1 cellular context compared by ENCODE assay signal in the genomic region with DNA sequence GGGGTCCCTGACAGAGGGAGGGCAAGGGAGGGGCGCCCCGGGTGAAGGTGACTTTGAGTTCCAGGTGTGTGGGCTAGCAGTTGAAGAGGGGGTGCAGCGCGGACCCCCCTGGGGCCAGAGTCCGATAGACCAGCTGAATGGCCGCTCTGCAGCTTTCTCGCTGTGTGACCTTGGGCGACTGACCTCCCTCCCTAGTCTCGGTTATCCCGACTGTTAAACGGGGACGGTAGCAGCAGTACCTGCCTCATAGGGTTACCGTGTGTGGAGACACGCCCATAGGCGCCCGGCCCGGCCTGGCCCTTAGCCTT.
TF ChIP-seq lines count a peak whose summit lies in the region.

No MANE protein-coding gene starts in this region.

TF ChIP-seq in HepG2, 621 proteins besides CTCF, POLR2A, EP300 and RAD21:
- TF ChIP-seq, protein P1, sequence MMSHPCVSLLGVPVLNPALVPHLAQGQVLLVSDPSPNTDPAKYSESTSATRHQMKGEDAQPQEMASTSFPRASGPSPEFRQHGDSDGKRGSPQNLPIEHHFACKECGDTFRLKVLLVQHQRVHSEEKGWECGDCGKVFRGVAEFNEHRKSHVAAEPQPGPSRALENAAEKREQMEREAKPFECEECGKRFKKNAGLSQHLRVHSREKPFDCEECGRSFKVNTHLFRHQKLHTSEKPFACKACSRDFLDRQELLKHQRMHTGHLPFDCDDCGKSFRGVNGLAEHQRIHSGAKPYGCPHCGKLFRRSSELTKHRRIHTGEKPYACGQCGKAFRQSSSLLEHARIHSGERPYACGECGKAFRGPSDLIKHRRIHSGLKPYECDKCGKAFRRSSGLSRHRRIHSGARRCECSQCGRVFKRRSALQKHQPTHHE (CRISPR knock-in tag; IDR thresholded peaks at IDR 0.05; ENCODE audit: borderline replicate concordance) = no peak
- no peak for TF ChIP-seq SMAD1 (CRISPR knock-in tag; IDR thresholded peaks at IDR 0.05; ENCODE audit: borderline replicate concordance, low read depth)
- TF ChIP-seq, protein P2, sequence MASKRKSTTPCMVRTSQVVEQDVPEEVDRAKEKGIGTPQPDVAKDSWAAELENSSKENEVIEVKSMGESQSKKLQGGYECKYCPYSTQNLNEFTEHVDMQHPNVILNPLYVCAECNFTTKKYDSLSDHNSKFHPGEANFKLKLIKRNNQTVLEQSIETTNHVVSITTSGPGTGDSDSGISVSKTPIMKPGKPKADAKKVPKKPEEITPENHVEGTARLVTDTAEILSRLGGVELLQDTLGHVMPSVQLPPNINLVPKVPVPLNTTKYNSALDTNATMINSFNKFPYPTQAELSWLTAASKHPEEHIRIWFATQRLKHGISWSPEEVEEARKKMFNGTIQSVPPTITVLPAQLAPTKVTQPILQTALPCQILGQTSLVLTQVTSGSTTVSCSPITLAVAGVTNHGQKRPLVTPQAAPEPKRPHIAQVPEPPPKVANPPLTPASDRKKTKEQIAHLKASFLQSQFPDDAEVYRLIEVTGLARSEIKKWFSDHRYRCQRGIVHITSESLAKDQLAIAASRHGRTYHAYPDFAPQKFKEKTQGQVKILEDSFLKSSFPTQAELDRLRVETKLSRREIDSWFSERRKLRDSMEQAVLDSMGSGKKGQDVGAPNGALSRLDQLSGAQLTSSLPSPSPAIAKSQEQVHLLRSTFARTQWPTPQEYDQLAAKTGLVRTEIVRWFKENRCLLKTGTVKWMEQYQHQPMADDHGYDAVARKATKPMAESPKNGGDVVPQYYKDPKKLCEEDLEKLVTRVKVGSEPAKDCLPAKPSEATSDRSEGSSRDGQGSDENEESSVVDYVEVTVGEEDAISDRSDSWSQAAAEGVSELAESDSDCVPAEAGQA (IDR thresholded peaks at IDR 0.05; ENCODE audit: low read depth) = no peak
- TF ChIP-seq, protein P2 (CRISPR knock-in tag; IDR thresholded peaks at IDR 0.05; ENCODE audit: borderline replicate concordance) = no peak
